8 cellular contexts compared by ENCODE assay signal in genomic region chr19:18292460-18292809, GRCh38. TPM values are rescaled to one million over a fixed set of nuclear protein-coding genes. Genes with fewer than 3 reads are reported as not detected.
DNase-seq lines count a peak whose midpoint lies in the region; ATAC-seq and TF ChIP-seq lines count a peak whose summit lies in the region.

No MANE protein-coding gene starts in this region.

- DNase-seq in NCI-H2029 treated with DMSO at 0.1 percent for 48 hours (lab: John Stamatoyannopoulos, UW) (peak; percentile 9), coronary artery (ENCODE audit: low spot score) (no peak), NCI-H446 treated with DMSO at 0.1 percent for 48 hours (lab: John Stamatoyannopoulos, UW) (no peak), glomerular visceral epithelial cell (ENCODE audit: extremely low spot score) (no peak), globus pallidus (ENCODE audit: low spot score) (no peak), NCI-H2196 treated with DMSO at 0.1 percent for 48 hours (lab: John Stamatoyannopoulos, UW; ENCODE audit: unreplicated experiment) (no peak)
- DNase-seq in naive thymus-derived CD4-positive, alpha-beta T cell = peak in 2 of 9 donors; percentile 37 to 56

- no peak for TF ChIP-seq CTCF in coronary artery (IDR thresholded peaks at IDR 0.05)

- H3K27ac ChIP-seq in coronary artery = peak overlapping the region; percentile 97 to 100
- peak overlapping the region; percentile 92 for H3K27ac ChIP-seq in naive thymus-derived CD4-positive, alpha-beta T cell (ENCODE audit: low read depth, low read length)

- POLR2A ChIA-PET in naive thymus-derived CD4-positive, alpha-beta T cell (lab: Charles Lee) = interaction anchor here (0.7 to 6.7 kb wide), 14 partner anchors 8 to 173 kb away, joined by 3 to 216 read pairs (median 6); partner anchors contain the start of genes JUND, LSM4, MPV17L2 and RAB3A

- peaks cover 37 to 71% (median 55%) of the 10 kb centered on the region in 7 donors for H3K4me1 Mint-ChIP-seq in naive thymus-derived CD4-positive, alpha-beta T cell

- peak overlapping the region; percentile 80 to 96 (median 92) for H3K4me3 Mint-ChIP-seq in naive thymus-derived CD4-positive, alpha-beta T cell

- no peaks in the 10 kb centered on the region for H3K36me3 ChIP-seq in naive thymus-derived CD4-positive, alpha-beta T cell (ENCODE audit: control insufficient read depth in 2 of 3, insufficient read depth in 3 of 3, low read length in 3 of 3)

- H3K9me3 Mint-ChIP-seq in naive thymus-derived CD4-positive, alpha-beta T cell = peaks cover 0 to 21% (median 0%) of the 10 kb centered on the region in 11 donors

- H3K27me3 Mint-ChIP-seq in naive thymus-derived CD4-positive, alpha-beta T cell = no peaks in the 10 kb centered on the region

- H3K9me3 ChIP-seq in naive thymus-derived CD4-positive, alpha-beta T cell (ENCODE audit: control insufficient read depth in 2 of 3, low read length in 3 of 3) = no peaks in the 10 kb centered on the region

- no peak for ATAC-seq in GM18505 (IDR thresholded peaks at IDR 0.05; ENCODE audit: unreplicated experiment)
- ATAC-seq in naive thymus-derived CD4-positive, alpha-beta T cell = no peak

- intact Hi-C loops in naive thymus-derived CD4-positive, alpha-beta T cell (cut with micrococcal nuclease) = loop anchor here in 1 of 2 donors (5.0 kb wide), 1 partner anchor 125 kb away; the partner anchor contains the start of gene SSBP4

- peak overlapping the region; percentile 81 for H3K4me3 ChIP-seq in coronary artery
- H3K4me3 ChIP-seq in naive thymus-derived CD4-positive, alpha-beta T cell (ENCODE audit: low read length) = peak overlapping the region; percentile 84

- H3K4me1 ChIP-seq in naive thymus-derived CD4-positive, alpha-beta T cell (ENCODE audit: control insufficient read depth in 2 of 2, insufficient read depth in 2 of 2, low read length in 2 of 2) = peaks cover 41 to 47% of the 10 kb centered on the region in 2 donors

- H3K27ac Mint-ChIP-seq in naive thymus-derived CD4-positive, alpha-beta T cell = peak overlapping the region; percentile 78 to 100 (median 96)

- TF ChIP-seq POLR2A in GM18505 (IDR thresholded peaks at IDR 0.05; ENCODE audit: borderline replicate concordance, extremely low read depth, insufficient read depth, insufficient read length) = peak; percentile 37

- peaks cover 0 to 30% (median 0%) of the 10 kb centered on the region in 5 donors for H3K36me3 Mint-ChIP-seq in naive thymus-derived CD4-positive, alpha-beta T cell

- CTCF ChIA-PET in naive thymus-derived CD4-positive, alpha-beta T cell (lab: Charles Lee) = interaction anchor here (1.0 to 3.2 kb wide), 6 partner anchors 9 to 34 kb away, joined by 3 to 17 read pairs (median 5); partner anchors contain the start of genes JUND and LSM4

- H3K27me3 ChIP-seq in naive thymus-derived CD4-positive, alpha-beta T cell (ENCODE audit: control insufficient read depth in 2 of 2, insufficient read depth in 2 of 2, low read length in 2 of 2) = no peaks in the 10 kb centered on the region

RNA-seq across cellular contexts. Expression of gene JUND, which starts 11.0 kb away (rescaled TPM):
- 1,000 to 10,000 TPM in 2 of 5 experiments, 100 to 1,000 TPM in 3; 196 to 1,360 (median 279) TPM for total RNA-seq in naive thymus-derived CD4-positive, alpha-beta T cell
- 10 to 100 TPM; 29.0 to 67.3 TPM for polyA plus RNA-seq in naive thymus-derived CD4-positive, alpha-beta T cell

RNA-seq across cellular contexts. Expression of gene IQCN, which starts 18.2 kb away (rescaled TPM):
- total RNA-seq in naive thymus-derived CD4-positive, alpha-beta T cell = 10 to 100 TPM in 2 of 5 experiments, 1 to 10 TPM in 3; 4.7 to 28.3 (median 9.1) TPM
- polyA plus RNA-seq in naive thymus-derived CD4-positive, alpha-beta T cell = under 1 TPM; 0.19 to 0.24 TPM

RNA-seq across cellular contexts. Expression of gene LSM4, which starts 30.4 kb away (rescaled TPM):
- 100 to 1,000 TPM in 1 of 5 experiments, 10 to 100 TPM in 4; 45.3 to 131 (median 56.2) TPM for total RNA-seq in naive thymus-derived CD4-positive, alpha-beta T cell
- 100 to 1,000 TPM; 123 to 163 TPM for polyA plus RNA-seq in naive thymus-derived CD4-positive, alpha-beta T cell

RNA-seq across cellular contexts. Expression of gene PGPEP1, which starts 48.0 kb away (rescaled TPM):
- 10 to 100 TPM; 26.6 to 57.1 (median 43.8) TPM for total RNA-seq in naive thymus-derived CD4-positive, alpha-beta T cell
- polyA plus RNA-seq in naive thymus-derived CD4-positive, alpha-beta T cell = 10 to 100 TPM in 1 of 2 donors, 1 to 10 TPM in 1; 9.4 to 11.1 TPM
